Comparison of ENCODE assay signal across 11 cellular contexts in the genomic region with DNA sequence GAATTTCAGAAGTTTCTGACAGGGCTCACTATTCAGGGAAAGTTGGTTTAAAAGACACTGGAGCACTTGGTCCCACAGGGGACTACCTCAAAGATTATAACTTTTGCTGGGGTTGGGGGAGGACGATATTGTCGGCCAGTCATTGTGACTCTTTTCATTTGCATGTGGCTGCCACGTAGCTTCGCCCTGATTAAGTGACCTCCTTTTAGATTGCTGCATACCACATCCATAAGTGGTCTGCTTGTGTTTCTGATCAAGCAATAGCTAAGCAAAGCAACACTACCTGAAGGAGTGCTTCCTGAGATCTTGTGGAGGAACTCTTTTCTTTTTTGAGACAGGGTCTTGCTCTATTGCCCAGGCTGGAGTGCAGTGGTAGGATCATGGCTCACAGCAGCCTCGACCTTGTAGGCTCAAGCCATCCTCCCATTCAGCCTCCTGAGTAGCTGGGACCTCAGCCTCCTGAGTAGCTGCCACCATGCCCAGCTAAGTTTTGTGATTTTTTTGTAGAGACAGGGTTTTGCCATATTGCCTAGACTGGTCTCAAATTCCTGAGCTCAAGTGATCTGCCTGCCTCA.
A peak's percentile ranks its signal among the peaks of the same experiment; 100 is the strongest.
DNase-seq lines count a peak whose midpoint lies in the region; ATAC-seq, FAIRE-seq and TF ChIP-seq lines count a peak whose summit lies in the region.
"Had no signal": no experiment of that assay in that cellular context is flagged by ENCODE, and none has a peak within 500 bp of the region (broad histone marks: within the 10 kb centered on the region; RNA-seq: fewer than 3 reads in every experiment).

No MANE protein-coding gene starts in this region.

- peak overlapping the region; percentile 41; the same call in 1 of the 2 replicates for H3K4me3 Mint-ChIP-seq in HFFc6
- H3K4me3 Mint-ChIP-seq in WTC11, result no peak overlapping the region
- H3K4me3 Mint-ChIP-seq in stimulated activated effector memory CD8-positive, alpha-beta T cell treated with anti-CD3 and anti-CD28 coated beads, Interleukin-12 subunit alpha, Interleukin-12 subunit beta, amount 100 ng/mL, for 72 hours, result peak overlapping the region; percentile 41
- H3K4me3 Mint-ChIP-seq: H9 had no signal

- H3K9me3 Mint-ChIP-seq in HFFc6 (no peaks in the 10 kb centered on the region), WTC11 (peaks cover 14% of the 10 kb centered on the region)
- H3K9me3 Mint-ChIP-seq in stimulated activated effector memory CD8-positive, alpha-beta T cell treated with anti-CD3 and anti-CD28 coated beads, Interleukin-12 subunit alpha, Interleukin-12 subunit beta, amount 100 ng/mL, for 72 hours, result no peaks in the 10 kb centered on the region

- H3K27ac Mint-ChIP-seq in HFFc6, result peak overlapping the region; percentile 75
- no peak overlapping the region for H3K27ac Mint-ChIP-seq in WTC11
- peak overlapping the region; percentile 85 for H3K27ac Mint-ChIP-seq in stimulated activated effector memory CD8-positive, alpha-beta T cell treated with anti-CD3 and anti-CD28 coated beads, Interleukin-12 subunit alpha, Interleukin-12 subunit beta, amount 100 ng/mL, for 72 hours
- H3K27ac Mint-ChIP-seq: H9 had no signal

- CTCF ChIA-PET in WTC11 (lab: Charles Lee), result interaction anchor here (1.0 kb wide), 1 partner anchor 590 kb away, joined by 3 read pairs; no protein-coding TSS in a partner anchor

- no peak for FAIRE-seq in GM19239 (lab: Jason Lieb, UNC)

- H3K4me1 Mint-ChIP-seq in HFFc6 (ENCODE audit: low read depth), result peaks cover 29% of the 10 kb centered on the region
- peaks cover 31% of the 10 kb centered on the region for H3K4me1 Mint-ChIP-seq in WTC11
- peaks cover 6% of the 10 kb centered on the region for H3K4me1 Mint-ChIP-seq in stimulated activated effector memory CD8-positive, alpha-beta T cell treated with anti-CD3 and anti-CD28 coated beads, Interleukin-12 subunit alpha, Interleukin-12 subunit beta, amount 100 ng/mL, for 72 hours

- no peaks in the 10 kb centered on the region for H3K36me3 Mint-ChIP-seq in HFFc6 (ENCODE audit: low read depth)
- H3K36me3 Mint-ChIP-seq in WTC11, result peaks cover 9% of the 10 kb centered on the region
- H3K36me3 Mint-ChIP-seq in stimulated activated effector memory CD8-positive, alpha-beta T cell treated with anti-CD3 and anti-CD28 coated beads, Interleukin-12 subunit alpha, Interleukin-12 subunit beta, amount 100 ng/mL, for 72 hours, result no peaks in the 10 kb centered on the region

- POLR2A ChIA-PET in WTC11 (lab: Charles Lee), result no interaction called here

- no peak for ATAC-seq in WTC11
- peak; percentile 26 for ATAC-seq in left ventricle myocardium superior
- ATAC-seq in stimulated activated effector memory CD8-positive, alpha-beta T cell treated with anti-CD3 and anti-CD28 coated beads, Interleukin-12 subunit alpha, Interleukin-12 subunit beta, amount 100 ng/mL, for 72 hours, result peak; percentile 83

- intact Hi-C loops in left ventricle myocardium superior (cut with micrococcal nuclease), result no loop called here

- DNase-seq in HFFc6 (no peak), WTC11 (ENCODE audit: low spot score) (no peak), left ventricle myocardium superior (no peak), NCI-H345 (lab: John Stamatoyannopoulos, UW) (no peak), GM19239 (ENCODE audit: insufficient read length, low spot score) (no peak), AG20443 (ENCODE audit: low spot score) (no peak)
- no peak for DNase-seq in stimulated activated effector memory CD8-positive, alpha-beta T cell treated with anti-CD3 and anti-CD28 coated beads, Interleukin-12 subunit alpha, Interleukin-12 subunit beta, amount 100 ng/mL, for 72 hours (ENCODE audit: low spot score in 2 of 2)
- DNase-seq: DMS153, H9, NCI-H1436, NCI-H2029 treated with DMSO at 0.1 percent for 48 hours had no signal

- H3K27me3 Mint-ChIP-seq in HFFc6 (ENCODE audit: insufficient read depth) (no peaks in the 10 kb centered on the region), WTC11 (ENCODE audit: low read depth) (no peaks in the 10 kb centered on the region)

- no peak for TF ChIP-seq CTCF in HFFc6 (IDR thresholded peaks at IDR 0.05)
- TF ChIP-seq CTCF in WTC11 (IDR thresholded peaks at IDR 0.05), result no peak

TF ChIP-seq in WTC11, 78 proteins besides CTCF, POLR2A, EP300 and RAD21:
- peak; percentile 93 for TF ChIP-seq ZNF121 (CRISPR knock-in tag; IDR thresholded peaks at IDR 0.05)
- no peak for TF ChIP-seq ZNF232 (CRISPR knock-in tag; IDR thresholded peaks at IDR 0.05)
